ENCODE assay signal across 8 cellular contexts in the genomic region with DNA sequence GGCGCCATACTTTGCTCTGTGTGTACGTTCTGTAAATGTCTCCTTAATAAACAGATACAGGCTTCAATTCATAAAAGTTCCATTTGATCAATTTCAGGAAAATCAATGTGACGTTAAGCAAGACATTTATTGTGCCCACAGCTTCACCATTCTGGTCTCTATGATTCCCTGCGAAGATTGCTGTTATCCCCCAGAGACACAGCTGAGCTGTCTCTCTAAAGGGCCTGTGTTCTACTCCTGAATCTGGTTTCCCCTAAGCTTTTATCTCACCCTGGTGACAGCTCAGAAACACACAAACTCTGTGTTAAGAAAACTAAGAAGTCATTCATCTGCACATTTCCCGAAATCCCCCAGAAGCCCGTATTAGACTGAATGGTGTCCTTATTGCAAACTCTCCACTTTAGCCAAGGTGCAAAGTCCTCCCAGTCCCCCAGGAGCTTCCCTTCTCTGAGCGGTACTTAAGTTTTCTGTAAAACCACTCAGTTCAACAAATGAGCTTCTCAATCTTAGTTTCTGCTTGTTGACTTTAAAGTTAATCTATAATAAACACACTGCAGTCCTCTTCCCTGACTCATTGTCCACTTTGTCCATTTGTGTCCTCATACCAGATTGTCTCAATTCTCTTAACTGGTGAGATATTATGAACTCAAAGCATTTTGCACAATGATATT. TPM values are rescaled to one million over a fixed set of nuclear protein-coding genes. Genes with fewer than 3 reads are reported as not detected.
A peak's percentile ranks its signal among the peaks of the same experiment; 100 is the strongest.
DNase-seq lines count a peak whose midpoint lies in the region; TF ChIP-seq lines count a peak whose summit lies in the region.

No MANE protein-coding gene starts in this region.

- 57 to 71% (median 64%) methylated on average over 7 of the region's 7 CpGs for WGBS in stomach, 5 donors

- no peak for TF ChIP-seq CTCF in stomach (IDR thresholded peaks at IDR 0.05)

- peaks cover 25% of the 10 kb centered on the region for H3K36me3 Mint-ChIP-seq in activated CD4-positive, alpha-beta T cell treated with anti-CD3 and anti-CD28 coated beads, Interleukin-2, amount 10 ng/mL, durations not matched to agents 7 days and 5 days (ENCODE audit: low read depth)

- POLR2A ChIA-PET in activated CD4-positive, alpha-beta T cell treated with anti-CD3 and anti-CD28 coated beads, Interleukin-2, amount 10 ng/mL, durations not matched to agents 7 days and 5 days (lab: Charles Lee), result no interaction called here

- H3K4me1 ChIP-seq in SJSA1 (replicated peaks), result peaks cover 34% of the 10 kb centered on the region
- peaks cover 26 to 49% (median 36%) of the 10 kb centered on the region in 4 donors for H3K4me1 ChIP-seq in stomach

- intact Hi-C loops in stomach (cut with DNase I; ENCODE audit: low total_unique reads), result no loop called here

- H3K27me3 ChIP-seq in SJSA1 (replicated peaks), result no peaks in the 10 kb centered on the region
- no peaks in the 10 kb centered on the region for H3K27me3 ChIP-seq in stomach

- DNase-seq in activated CD4-positive, alpha-beta T cell treated with anti-CD3 and anti-CD28 coated beads, Interleukin-2, amount 10 ng/mL, durations not matched to agents 7 days and 5 days, result no peak
- DNase-seq in activated CD4-positive, alpha-beta T cell treated with anti-CD3 and anti-CD28 coated beads, Interleukin-2, amount 50 U/mL, for 4 hours, result no peak
- DNase-seq in SJSA1 (ENCODE audit: low read depth in 1 of 2, low spot score in 2 of 2), result peak; percentile 55 to 80
- peak; percentile 24 for DNase-seq in germinal center (ENCODE audit: low spot score)
- no peak for DNase-seq in stomach
- no peak for DNase-seq in NCI-H2171 treated with DMSO at 0.1 percent for 48 hours (lab: John Stamatoyannopoulos, UW)
- DNase-seq in DMS114 treated with DMSO at 0.1 percent for 48 hours (lab: John Stamatoyannopoulos, UW; ENCODE audit: unreplicated experiment), result no peak
- DNase-seq in MV-4-11 (lab: John Stamatoyannopoulos, UW), result no peak

- H3K4me1 Mint-ChIP-seq in activated CD4-positive, alpha-beta T cell treated with anti-CD3 and anti-CD28 coated beads, Interleukin-2, amount 10 ng/mL, durations not matched to agents 7 days and 5 days, result peaks cover 36% of the 10 kb centered on the region

- peaks cover 3% of the 10 kb centered on the region for H3K9me3 Mint-ChIP-seq in activated CD4-positive, alpha-beta T cell treated with anti-CD3 and anti-CD28 coated beads, Interleukin-2, amount 10 ng/mL, durations not matched to agents 7 days and 5 days

- H3K9me3 ChIP-seq in SJSA1 (replicated peaks) (no peaks in the 10 kb centered on the region), stomach (no peaks in the 10 kb centered on the region)

- peak overlapping the region; percentile 94 for H3K4me3 Mint-ChIP-seq in activated CD4-positive, alpha-beta T cell treated with anti-CD3 and anti-CD28 coated beads, Interleukin-2, amount 10 ng/mL, durations not matched to agents 7 days and 5 days

- TF ChIP-seq POLR2A in stomach (IDR thresholded peaks at IDR 0.05), result no peak

- CTCF ChIA-PET in activated CD4-positive, alpha-beta T cell treated with anti-CD3 and anti-CD28 coated beads, Interleukin-2, amount 10 ng/mL, durations not matched to agents 7 days and 5 days (lab: Charles Lee), result interaction anchor here (0.5 to 2.8 kb wide), 5 partner anchors 9 to 920 kb away, joined by 3 to 19 read pairs (median 5); no protein-coding TSS in a partner anchor

- H3K36me3 ChIP-seq in SJSA1 (peaks cover 44% of the 10 kb centered on the region), stomach (peaks cover 28 to 44% (median 39%) of the 10 kb centered on the region in 4 donors)

- H3K27ac ChIP-seq in SJSA1 (peak overlapping the region; percentile 35), stomach (peak overlapping the region; percentile 18 to 96 (median 94))

- H3K4me3 ChIP-seq in SJSA1 (no peak overlapping the region), stomach (peak overlapping the region in 1 of 4 donors; percentile 94)

- no peak for TF ChIP-seq EP300 in stomach (IDR thresholded peaks at IDR 0.05)

- no peaks in the 10 kb centered on the region for H3K27me3 Mint-ChIP-seq in activated CD4-positive, alpha-beta T cell treated with anti-CD3 and anti-CD28 coated beads, Interleukin-2, amount 10 ng/mL, durations not matched to agents 7 days and 5 days

- peak overlapping the region; percentile 97 for H3K27ac Mint-ChIP-seq in activated CD4-positive, alpha-beta T cell treated with anti-CD3 and anti-CD28 coated beads, Interleukin-2, amount 10 ng/mL, durations not matched to agents 7 days and 5 days

RNA-seq across cellular contexts. Expression of gene C5orf15, which starts 1.4 kb away (rescaled TPM):
- 10 to 100 TPM; 21.9 to 32.7 TPM for total RNA-seq in activated CD4-positive, alpha-beta T cell treated with anti-CD3 and anti-CD28 coated beads, Interleukin-2, amount 10 ng/mL, durations not matched to agents 7 days and 5 days
- 137 and 198 TPM in 2 replicates for total RNA-seq in SJSA1 (2014; rRNA removed; shearing (Covaris generic))
- 10 to 100 TPM in 4 of 5 donors, 1 to 10 TPM in 1; 2.9 to 77.8 (median 31.2) TPM for total RNA-seq in stomach
- 10 to 100 TPM; 16.9 to 18.2 (median 17.7) TPM for polyA plus RNA-seq in stomach

RNA-seq across cellular contexts. Expression of gene VDAC1, which starts 35.0 kb away (rescaled TPM):
- 100 to 1,000 TPM; 184 to 208 TPM for total RNA-seq in activated CD4-positive, alpha-beta T cell treated with anti-CD3 and anti-CD28 coated beads, Interleukin-2, amount 10 ng/mL, durations not matched to agents 7 days and 5 days
- total RNA-seq in SJSA1 (2014; rRNA removed; shearing (Covaris generic)), result 369 and 432 TPM in 2 replicates
- total RNA-seq in stomach, result 100 to 1,000 TPM in 3 of 5 donors, 10 to 100 TPM in 2; 55.8 to 307 (median 125) TPM
- 100 to 1,000 TPM; 134 to 267 (median 183) TPM for polyA plus RNA-seq in stomach

Comparison
In these comparisons a context has a peak if more than half of its experiments do, and no peak if none do; other contexts are left out.
1. DNase-seq: peak in SJSA1 (2 of 2) and germinal center (single experiment); none in activated CD4-positive, alpha-beta T cell treated with anti-CD3 and anti-CD28 coated beads, Interleukin-2, amount 10 ng/mL, durations not matched to agents 7 days and 5 days (single experiment), activated CD4-positive, alpha-beta T cell treated with anti-CD3 and anti-CD28 coated beads, Interleukin-2, amount 50 U/mL, for 4 hours (0 of 2), stomach (single experiment), NCI-H2171 treated with DMSO at 0.1 percent for 48 hours (single experiment), DMS114 treated with DMSO at 0.1 percent for 48 hours (single experiment) and MV-4-11 (single experiment).